Comparison of ENCODE assay signal across 1 cellular context in the genomic region with DNA sequence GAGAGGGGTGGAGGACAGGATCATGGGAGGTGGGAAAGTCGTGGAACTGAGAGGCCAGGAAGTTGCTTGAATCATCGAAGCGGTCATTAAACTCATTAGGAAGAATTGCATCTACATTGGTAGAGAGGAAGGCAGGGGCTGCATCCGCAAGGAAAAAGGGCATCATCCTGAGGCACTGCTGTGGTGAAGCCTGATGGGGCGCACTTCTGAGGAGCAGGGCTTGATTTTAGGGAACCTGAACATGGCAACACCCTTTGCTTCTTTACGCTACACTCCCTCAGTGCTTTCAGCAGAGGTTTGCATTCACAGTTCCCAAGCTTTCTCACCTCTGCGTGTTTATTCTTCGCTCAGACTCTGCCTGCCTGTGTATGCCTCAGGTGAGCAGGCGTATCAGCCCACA.
TF ChIP-seq lines count a peak whose summit lies in the region.

No MANE protein-coding gene starts in this region.

TF ChIP-seq in WTC11, 78 proteins besides CTCF, POLR2A, EP300 and RAD21:
- TF ChIP-seq RELA (CRISPR knock-in tag; IDR thresholded peaks at IDR 0.05; ENCODE audit: borderline replicate concordance), result no peak
- TF ChIP-seq, protein P1, sequence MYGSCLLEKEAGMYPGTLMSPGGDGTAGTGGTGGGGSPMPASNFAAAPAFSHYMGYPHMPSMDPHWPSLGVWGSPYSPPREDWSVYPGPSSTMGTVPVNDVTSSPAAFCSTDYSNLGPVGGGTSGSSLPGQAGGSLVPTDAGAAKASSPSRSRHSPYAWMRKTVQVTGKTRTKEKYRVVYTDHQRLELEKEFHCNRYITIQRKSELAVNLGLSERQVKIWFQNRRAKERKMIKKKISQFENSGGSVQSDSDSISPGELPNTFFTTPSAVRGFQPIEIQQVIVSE (CRISPR knock-in tag; IDR thresholded peaks at IDR 0.05; ENCODE audit: borderline replicate concordance), result no peak
- no peak for TF ChIP-seq SMAD3 (CRISPR knock-in tag; IDR thresholded peaks at IDR 0.05; ENCODE audit: borderline replicate concordance)
- TF ChIP-seq IRF2 (CRISPR knock-in tag; IDR thresholded peaks at IDR 0.05; ENCODE audit: borderline replicate concordance, low read depth), result no peak
